24 cellular contexts compared by ENCODE assay signal in the genomic region with DNA sequence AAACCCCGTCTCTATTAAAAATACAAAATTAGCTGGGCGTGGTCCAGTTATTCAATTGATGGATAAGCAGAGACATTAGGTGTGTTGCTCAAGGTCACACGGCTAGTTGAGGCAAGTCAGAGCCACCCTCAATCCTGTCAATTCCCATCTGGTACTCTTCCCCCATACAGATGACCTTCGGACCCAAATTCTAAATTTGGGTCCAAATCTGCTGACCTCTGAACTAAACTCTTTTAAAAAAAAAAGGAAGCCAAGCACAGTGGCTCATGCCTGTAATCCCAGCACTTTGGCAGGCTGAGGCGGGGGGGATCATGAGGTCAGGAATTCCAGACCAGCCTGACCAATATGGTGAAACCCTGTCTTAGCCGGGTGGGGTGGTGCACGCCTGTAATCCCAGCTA.
"Had no signal": no experiment of that assay in that cellular context is flagged by ENCODE, and none has a peak within 500 bp of the region (broad histone marks: within the 10 kb centered on the region; RNA-seq: fewer than 3 reads in every experiment).

No MANE protein-coding gene starts in this region.

- DNase-seq: colonic mucosa; cortex of kidney; effector CD8-positive, alpha-beta T cell; effector memory CD8-positive, alpha-beta T cell; endodermal cell; erythroblast; esophagus squamous epithelium; foreskin fibroblast; foreskin melanocyte; gastrocnemius medialis; glutamatergic neuron; head of caudate nucleus; heart right ventricle; hippocampal formation; left cardiac atrium; left ventricle myocardium inferior; lower lobe of right lung; mesenchymal stem cell; mucosa of descending colon; naive B cell had no signal

- H3K4me1 Mint-ChIP-seq: endodermal cell, mesothelial cell of epicardium had no signal

- H3K4me3 Mint-ChIP-seq: dendritic cell treated with granulocyte-macrophage colony-stimulating factor and Interleukin-4, amounts not matched to agents 40 ng/mL and 50 ng/mL, for 4 days; effector memory CD8-positive, alpha-beta T cell; endodermal cell; mesothelial cell of epicardium had no signal

- ATAC-seq: effector memory CD8-positive, alpha-beta T cell; esophagus mucosa; gastrocnemius medialis; lower lobe of right lung; mucosa of descending colon had no signal

- H3K4me1 ChIP-seq: colonic mucosa, esophagus squamous epithelium, gastrocnemius medialis, heart right ventricle, left ventricle myocardium inferior, lower lobe of right lung had no signal

- H3K27ac ChIP-seq: colonic mucosa, epithelial cell of prostate, esophagus squamous epithelium, gastrocnemius medialis, heart right ventricle, left ventricle myocardium inferior, lower lobe of right lung had no signal

- H3K9me3 Mint-ChIP-seq: dendritic cell treated with granulocyte-macrophage colony-stimulating factor and Interleukin-4, amounts not matched to agents 40 ng/mL and 50 ng/mL, for 4 days; effector memory CD8-positive, alpha-beta T cell; endodermal cell; mesothelial cell of epicardium; naive B cell had no signal

- H3K27me3 Mint-ChIP-seq: dendritic cell treated with granulocyte-macrophage colony-stimulating factor and Interleukin-4, amounts not matched to agents 40 ng/mL and 50 ng/mL, for 4 days; effector memory CD8-positive, alpha-beta T cell; naive B cell had no signal

- H3K4me3 ChIP-seq: colonic mucosa, esophagus squamous epithelium, gastrocnemius medialis, heart right ventricle, left ventricle myocardium inferior, lower lobe of right lung, mucosa of descending colon had no signal

- H3K9me3 ChIP-seq: colonic mucosa, esophagus squamous epithelium, gastrocnemius medialis, heart right ventricle, left ventricle myocardium inferior, lower lobe of right lung, mucosa of descending colon had no signal

- H3K27me3 ChIP-seq: colonic mucosa, esophagus squamous epithelium, gastrocnemius medialis, heart right ventricle had no signal

- H3K27ac Mint-ChIP-seq: dendritic cell treated with granulocyte-macrophage colony-stimulating factor and Interleukin-4, amounts not matched to agents 40 ng/mL and 50 ng/mL, for 4 days; effector memory CD8-positive, alpha-beta T cell; endodermal cell; mesothelial cell of epicardium; naive B cell had no signal
